8 cellular contexts compared by ENCODE assay signal in the genomic region with DNA sequence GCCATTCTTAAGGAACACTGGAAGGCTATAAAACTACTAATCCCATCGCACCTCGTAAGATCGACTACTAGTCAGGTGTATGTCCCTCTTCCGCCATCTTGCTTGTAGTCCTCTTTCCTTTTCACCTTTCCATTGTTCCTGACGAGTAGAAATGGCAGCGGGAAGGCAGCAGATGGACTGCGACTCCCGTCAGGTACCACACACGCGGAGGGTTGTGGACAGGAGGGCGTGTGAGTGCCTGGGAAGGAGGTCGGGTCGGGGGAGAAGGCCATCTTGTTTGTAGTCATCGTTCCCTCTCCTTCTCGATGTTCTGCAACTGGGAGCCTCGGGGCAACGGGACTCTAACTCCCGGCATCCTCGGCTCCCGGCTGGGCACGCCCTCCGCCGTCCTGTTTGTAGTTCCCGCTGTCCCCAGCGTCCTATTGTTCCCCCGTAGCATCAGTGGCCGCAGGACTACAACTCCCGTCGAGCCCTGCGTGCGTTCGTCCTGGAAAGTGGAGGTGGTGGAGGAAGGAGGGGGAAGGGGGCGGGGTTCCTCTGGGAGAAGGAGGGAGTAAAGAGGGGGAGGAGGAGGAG. TPM values are rescaled to one million over a fixed set of nuclear protein-coding genes. Genes with fewer than 3 reads are reported as not detected.
DNase-seq lines count a peak whose midpoint lies in the region; ATAC-seq and TF ChIP-seq lines count a peak whose summit lies in the region.

No MANE protein-coding gene starts in this region.

- TF ChIP-seq POLR2A in suprapubic skin (IDR thresholded peaks at IDR 0.05), result no peak

- H3K4me3 ChIP-seq in GM12864 (ENCODE audit: low read depth, low read length) (peak overlapping the region; percentile 72), suprapubic skin (peak overlapping the region; percentile 73)

- TF ChIP-seq EP300 in suprapubic skin (IDR thresholded peaks at IDR 0.05), result no peak

- H3K9me3 Mint-ChIP-seq in activated naive CD8-positive, alpha-beta T cell treated with anti-CD3 and anti-CD28 coated beads for 36 hours, result no peaks in the 10 kb centered on the region
- peaks cover 15% of the 10 kb centered on the region for H3K9me3 Mint-ChIP-seq in glutamatergic neuron (ENCODE audit: unreplicated experiment)

- H3K36me3 Mint-ChIP-seq in activated naive CD8-positive, alpha-beta T cell treated with anti-CD3 and anti-CD28 coated beads for 36 hours, result peaks cover 4% of the 10 kb centered on the region
- H3K36me3 Mint-ChIP-seq in glutamatergic neuron (ENCODE audit: unreplicated experiment), result no peaks in the 10 kb centered on the region

- H3K9me3 ChIP-seq in suprapubic skin, result no peaks in the 10 kb centered on the region

- peak; percentile 98 for DNase-seq in GM12864 (ENCODE audit: low read depth)
- DNase-seq in NCI-H128 (lab: John Stamatoyannopoulos, UW; ENCODE audit: unreplicated experiment), result peak; percentile 91
- DNase-seq in SKM-1 treated with dmso at 0.1 percent for 144 hours (lab: John Stamatoyannopoulos, UW; ENCODE audit: unreplicated experiment), result peak; percentile 99
- peak; percentile 95 for DNase-seq in activated naive CD8-positive, alpha-beta T cell treated with anti-CD3 and anti-CD28 coated beads for 36 hours
- peak; percentile 99 for DNase-seq in glutamatergic neuron
- DNase-seq in occipital lobe (lab: John Stamatoyannopoulos, UW), result peak; percentile 100
- DNase-seq in suprapubic skin (ENCODE audit: low spot score in 2 of 2), result peak; percentile 99 to 100

- peak overlapping the region; percentile 98 for H3K27ac Mint-ChIP-seq in activated naive CD8-positive, alpha-beta T cell treated with anti-CD3 and anti-CD28 coated beads for 36 hours
- H3K27ac Mint-ChIP-seq in glutamatergic neuron (ENCODE audit: unreplicated experiment), result peak overlapping the region; percentile 100

- no peak for TF ChIP-seq CTCF in GM12864 (IDR thresholded peaks at IDR 0.05; ENCODE audit: low read depth, low read length, missing control alignments)
- TF ChIP-seq CTCF in glutamatergic neuron (IDR thresholded peaks at IDR 0.05; ENCODE audit: partially characterized antibody, unreplicated experiment), result no peak
- no peak for TF ChIP-seq CTCF in suprapubic skin (IDR thresholded peaks at IDR 0.05)

- under 1% methylated on average over 33 of the region's 33 CpGs for WGBS in suprapubic skin

- peaks cover 18% of the 10 kb centered on the region for H3K4me1 Mint-ChIP-seq in activated naive CD8-positive, alpha-beta T cell treated with anti-CD3 and anti-CD28 coated beads for 36 hours
- peaks cover 12% of the 10 kb centered on the region for H3K4me1 Mint-ChIP-seq in glutamatergic neuron (ENCODE audit: low read depth, unreplicated experiment)

- peaks cover 39% of the 10 kb centered on the region for H3K4me1 ChIP-seq in suprapubic skin

- no peaks in the 10 kb centered on the region for H3K27me3 ChIP-seq in suprapubic skin

- peak; percentile 63 for ATAC-seq in HG02763 (IDR thresholded peaks at IDR 0.05; ENCODE audit: unreplicated experiment)

- H3K27ac ChIP-seq in suprapubic skin, result peak overlapping the region; percentile 93

- H3K27me3 Mint-ChIP-seq in activated naive CD8-positive, alpha-beta T cell treated with anti-CD3 and anti-CD28 coated beads for 36 hours, result no peaks in the 10 kb centered on the region
- peaks cover 21% of the 10 kb centered on the region for H3K27me3 Mint-ChIP-seq in glutamatergic neuron (ENCODE audit: unreplicated experiment)

- peak overlapping the region; percentile 94 for H3K4me3 Mint-ChIP-seq in activated naive CD8-positive, alpha-beta T cell treated with anti-CD3 and anti-CD28 coated beads for 36 hours
- peak overlapping the region; percentile 99 for H3K4me3 Mint-ChIP-seq in glutamatergic neuron (ENCODE audit: unreplicated experiment)

- peaks cover 11% of the 10 kb centered on the region for H3K36me3 ChIP-seq in suprapubic skin

RNA-seq across cellular contexts. Expression of a gene that starts 0.3 kb away (rescaled TPM):
- total RNA-seq in activated naive CD8-positive, alpha-beta T cell treated with anti-CD3 and anti-CD28 coated beads for 36 hours, result 10 to 100 TPM; 24.9 to 27.0 TPM
- total RNA-seq in glutamatergic neuron (ENCODE audit: unreplicated experiment), result 76.8 TPM
- total RNA-seq in occipital lobe, result 56.1 TPM
- 10 to 100 TPM; 21.7 to 28.7 (median 24.5) TPM for total RNA-seq in suprapubic skin

RNA-seq across cellular contexts. Expression of a gene that starts 25.8 kb away (rescaled TPM):
- 1 to 10 TPM; 5.4 to 5.7 TPM for total RNA-seq in activated naive CD8-positive, alpha-beta T cell treated with anti-CD3 and anti-CD28 coated beads for 36 hours
- 5.1 TPM for total RNA-seq in glutamatergic neuron (ENCODE audit: unreplicated experiment)
- total RNA-seq in occipital lobe, result 5.5 TPM
- 10 to 100 TPM; 25.7 to 41.0 (median 32.7) TPM for total RNA-seq in suprapubic skin

RNA-seq across cellular contexts. Expression of a gene that starts 26.6 kb away (rescaled TPM):
- under 1 TPM; 0.16 to 0.38 TPM for total RNA-seq in activated naive CD8-positive, alpha-beta T cell treated with anti-CD3 and anti-CD28 coated beads for 36 hours
- total RNA-seq in glutamatergic neuron (ENCODE audit: unreplicated experiment), result 1.7 TPM
- total RNA-seq in occipital lobe, result not detected
- total RNA-seq in suprapubic skin, result 1 to 10 TPM in 1 of 4 donors, under 1 TPM in 3; 0.30 to 1.3 (median 0.71) TPM

RNA-seq across cellular contexts. Expression of a gene that starts 29.2 kb away (rescaled TPM):
- total RNA-seq in activated naive CD8-positive, alpha-beta T cell treated with anti-CD3 and anti-CD28 coated beads for 36 hours, result 10 to 100 TPM; 20.8 to 22.0 TPM
- total RNA-seq in glutamatergic neuron (ENCODE audit: unreplicated experiment) (24.0 TPM), occipital lobe (29.6 TPM), suprapubic skin (10 to 100 TPM; 32.3 to 47.2 (median 43.9) TPM)

RNA-seq across cellular contexts. Expression of a gene that starts 34.5 kb away (rescaled TPM):
- total RNA-seq in activated naive CD8-positive, alpha-beta T cell treated with anti-CD3 and anti-CD28 coated beads for 36 hours, result 10 to 100 TPM; 28.5 to 31.7 TPM
- 24.3 TPM for total RNA-seq in glutamatergic neuron (ENCODE audit: unreplicated experiment)
- 1.6 TPM for total RNA-seq in occipital lobe
- 10 to 100 TPM; 12.5 to 14.7 (median 13.7) TPM for total RNA-seq in suprapubic skin

Comparison
In these comparisons a context has a peak if more than half of its experiments do, and no peak if none do; other contexts are left out.
1. Peak in every context shown above with its lines: DNase-seq, ATAC-seq, H3K4me3 ChIP-seq and H3K27ac ChIP-seq.